Comparison of ENCODE assay signal across 33 cellular contexts in genomic region chr16:25689137-25689836, GRCh38. TPM values are rescaled to one million over a fixed set of nuclear protein-coding genes. Genes with fewer than 3 reads are reported as not detected.
"Had no signal": no experiment of that assay in that cellular context is flagged by ENCODE, and none has a peak within 500 bp of the region (broad histone marks: within the 10 kb centered on the region; RNA-seq: fewer than 3 reads in every experiment).

No MANE protein-coding gene starts in this region.

- H3K9me3 Mint-ChIP-seq: activated CD4-positive, alpha-beta memory T cell treated with anti-CD3 and anti-CD28 coated beads, Interleukin-2, amount 10 ng/mL, durations not matched to agents 7 days and 5 days; activated CD4-positive, alpha-beta T cell treated with anti-CD3 and anti-CD28 coated beads, Interleukin-2, amount 10 ng/mL, durations not matched to agents 24 days and 14 days; activated naive CD4-positive, alpha-beta T cell treated with anti-CD3 and anti-CD28 coated beads, Interleukin-2, amount 10 ng/mL, durations not matched to agents 7 days and 5 days; activated T-cell treated with anti-CD3 and anti-CD28 coated beads, Interleukin-2, amount 50 U/mL, for 24 hours; natural killer cell treated with Interleukin-12 subunit alpha and Interleukin-12 subunit beta and Interleukin-15 and Interleukin-18, amount 100 ng/mL, for 72 hours; stimulated activated effector memory CD8-positive, alpha-beta T cell treated with anti-CD3 and anti-CD28 coated beads, Interleukin-12 subunit alpha, Interleukin-12 subunit beta, amount 100 ng/mL, for 72 hours; stimulated activated naive CD8-positive, alpha-beta T cell treated with anti-CD3 and anti-CD28 coated beads, Interleukin-15, Interleukin-2, amounts not matched to agents 100 ng/mL and 50 ng/mL, for 24 hours had no signal

- DNase-seq: activated CD4-positive, alpha-beta memory T cell treated with anti-CD3 and anti-CD28 coated beads, Interleukin-2, amount 10 ng/mL, durations not matched to agents 7 days and 5 days; activated CD4-positive, alpha-beta T cell treated with anti-CD3 and anti-CD28 coated beads, Interleukin-2, amount 10 ng/mL, durations not matched to agents 24 days and 14 days; activated CD8-positive, alpha-beta memory T cell treated with anti-CD3 and anti-CD28 coated beads, Interleukin-2, amount 50 U/mL, for 48 hours; activated gamma-delta T cell; activated naive CD4-positive, alpha-beta T cell treated with anti-CD3 and anti-CD28 coated beads, Interleukin-2, amount 10 ng/mL, durations not matched to agents 7 days and 5 days; activated T-cell treated with anti-CD3 and anti-CD28 coated beads, Interleukin-2, amount 50 U/mL, for 24 hours; amygdala; central memory CD4-positive, alpha-beta T cell; islet precursor cell; left ventricle myocardium inferior; mesendoderm; mucosa of descending colon; stimulated activated CD4-positive, alpha-beta T cell treated with anti-CD3 and anti-CD28 coated beads, Interleukin-4, amount 100 ng/mL, for 24 hours; T-helper 9 cell; upper lobe of right lung; WERI-Rb-1 had no signal

- H3K27ac Mint-ChIP-seq: activated CD4-positive, alpha-beta memory T cell treated with anti-CD3 and anti-CD28 coated beads, Interleukin-2, amount 10 ng/mL, durations not matched to agents 7 days and 5 days; activated CD4-positive, alpha-beta T cell treated with anti-CD3 and anti-CD28 coated beads, Interleukin-2, amount 10 ng/mL, durations not matched to agents 24 days and 14 days; activated naive CD4-positive, alpha-beta T cell treated with anti-CD3 and anti-CD28 coated beads, Interleukin-2, amount 10 ng/mL, durations not matched to agents 7 days and 5 days; activated T-cell treated with anti-CD3 and anti-CD28 coated beads, Interleukin-2, amount 50 U/mL, for 24 hours; natural killer cell treated with Interleukin-12 subunit alpha and Interleukin-12 subunit beta and Interleukin-15 and Interleukin-18, amount 100 ng/mL, for 72 hours; stimulated activated effector memory CD8-positive, alpha-beta T cell treated with anti-CD3 and anti-CD28 coated beads, Interleukin-12 subunit alpha, Interleukin-12 subunit beta, amount 100 ng/mL, for 72 hours; stimulated activated naive CD8-positive, alpha-beta T cell treated with anti-CD3 and anti-CD28 coated beads, Interleukin-15, Interleukin-2, amounts not matched to agents 100 ng/mL and 50 ng/mL, for 24 hours had no signal

- H3K4me3 Mint-ChIP-seq: activated CD4-positive, alpha-beta memory T cell treated with anti-CD3 and anti-CD28 coated beads, Interleukin-2, amount 10 ng/mL, durations not matched to agents 7 days and 5 days; activated CD4-positive, alpha-beta T cell treated with anti-CD3 and anti-CD28 coated beads, Interleukin-2, amount 10 ng/mL, durations not matched to agents 24 days and 14 days; activated naive CD4-positive, alpha-beta T cell treated with anti-CD3 and anti-CD28 coated beads, Interleukin-2, amount 10 ng/mL, durations not matched to agents 7 days and 5 days; activated T-cell treated with anti-CD3 and anti-CD28 coated beads, Interleukin-2, amount 50 U/mL, for 24 hours; natural killer cell treated with Interleukin-12 subunit alpha and Interleukin-12 subunit beta and Interleukin-15 and Interleukin-18, amount 100 ng/mL, for 72 hours; stimulated activated effector memory CD8-positive, alpha-beta T cell treated with anti-CD3 and anti-CD28 coated beads, Interleukin-12 subunit alpha, Interleukin-12 subunit beta, amount 100 ng/mL, for 72 hours; stimulated activated naive CD8-positive, alpha-beta T cell treated with anti-CD3 and anti-CD28 coated beads, Interleukin-15, Interleukin-2, amounts not matched to agents 100 ng/mL and 50 ng/mL, for 24 hours had no signal

- H3K4me3 ChIP-seq: gastroesophageal sphincter, hepatocyte, left ventricle myocardium inferior, lung, mucosa of descending colon, skin epidermis, upper lobe of right lung had no signal

- H3K9me3 ChIP-seq: gastroesophageal sphincter, mucosa of descending colon, upper lobe of right lung had no signal

- H3K36me3 ChIP-seq: gastroesophageal sphincter, left ventricle myocardium inferior, upper lobe of right lung had no signal

- H3K27ac ChIP-seq: gastroesophageal sphincter, hepatocyte, left ventricle myocardium inferior, skin epidermis, upper lobe of right lung, WERI-Rb-1 had no signal

- H3K36me3 Mint-ChIP-seq: activated naive CD4-positive, alpha-beta T cell treated with anti-CD3 and anti-CD28 coated beads, Interleukin-2, amount 10 ng/mL, durations not matched to agents 7 days and 5 days; natural killer cell treated with Interleukin-12 subunit alpha and Interleukin-12 subunit beta and Interleukin-15 and Interleukin-18, amount 100 ng/mL, for 72 hours; stimulated activated effector memory CD8-positive, alpha-beta T cell treated with anti-CD3 and anti-CD28 coated beads, Interleukin-12 subunit alpha, Interleukin-12 subunit beta, amount 100 ng/mL, for 72 hours had no signal

- H3K4me1 Mint-ChIP-seq: activated CD4-positive, alpha-beta T cell treated with anti-CD3 and anti-CD28 coated beads, Interleukin-2, amount 10 ng/mL, durations not matched to agents 24 days and 14 days; stimulated activated effector memory CD8-positive, alpha-beta T cell treated with anti-CD3 and anti-CD28 coated beads, Interleukin-12 subunit alpha, Interleukin-12 subunit beta, amount 100 ng/mL, for 72 hours had no signal

- ATAC-seq: activated CD4-positive, CD25-positive, alpha-beta regulatory T cell treated with anti-CD3 and anti-CD28 coated beads, Interleukin-2, amount 50 U/mL, for 24 hours; gastroesophageal sphincter; mucosa of descending colon; natural killer cell treated with Interleukin-12 subunit alpha and Interleukin-12 subunit beta and Interleukin-15 and Interleukin-18, amount 100 ng/mL, for 72 hours; sciatic nerve; stimulated activated effector memory CD8-positive, alpha-beta T cell treated with anti-CD3 and anti-CD28 coated beads, Interleukin-12 subunit alpha, Interleukin-12 subunit beta, amount 100 ng/mL, for 72 hours; upper lobe of right lung had no signal

- H3K4me1 ChIP-seq: upper lobe of right lung had no signal

RNA-seq across cellular contexts. Expression of gene HS3ST4, which starts 2.5 kb away (rescaled TPM):
- total RNA-seq: activated CD4-positive, alpha-beta memory T cell treated with anti-CD3 and anti-CD28 coated beads, Interleukin-2, amount 10 ng/mL, durations not matched to agents 7 days and 5 days; activated CD4-positive, alpha-beta T cell treated with anti-CD3 and anti-CD28 coated beads, Interleukin-2, amount 10 ng/mL, durations not matched to agents 24 days and 14 days; endothelial cell of umbilical vein; fibroblast of lung; fibroblast of villous mesenchyme; left ventricle myocardium inferior; myocyte; natural killer cell treated with Interleukin-12 subunit alpha and Interleukin-12 subunit beta and Interleukin-15 and Interleukin-18, amount 100 ng/mL, for 72 hours; osteocyte; posterior vena cava; renal cortical epithelial cell; subcutaneous adipose tissue had no signal
- polyA plus RNA-seq: endothelial cell of umbilical vein, fibroblast of lung, lung had no signal
